Comparison of ENCODE assay signal across 20 cellular contexts in the genomic region with DNA sequence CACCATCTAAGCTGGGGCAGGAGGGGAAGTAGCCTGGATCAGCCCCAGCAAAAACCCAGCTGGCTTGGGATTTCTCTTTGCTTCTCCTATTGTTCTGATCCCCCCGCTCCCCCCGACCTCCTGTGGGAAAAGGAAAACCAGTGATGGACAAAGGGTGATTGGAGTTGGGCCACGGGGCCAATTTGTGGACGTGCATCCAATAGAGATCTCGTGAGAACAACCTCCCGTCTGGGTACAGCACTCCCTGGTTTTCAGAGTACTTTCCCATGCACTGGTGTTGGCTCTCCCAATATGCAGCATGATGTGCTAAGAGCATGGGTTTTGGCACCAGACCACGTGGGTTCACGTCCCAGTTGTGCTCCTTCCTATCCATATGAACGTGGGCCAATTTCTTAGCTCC. TPM values are rescaled to one million over a fixed set of nuclear protein-coding genes. Genes with fewer than 3 reads are reported as not detected.
DNase-seq lines count a peak whose midpoint lies in the region; ATAC-seq and TF ChIP-seq lines count a peak whose summit lies in the region.
"Had no signal": no experiment of that assay in that cellular context is flagged by ENCODE, and none has a peak within 500 bp of the region (broad histone marks: within the 10 kb centered on the region; RNA-seq: fewer than 3 reads in every experiment).

No MANE protein-coding gene starts in this region.

- DNase-seq in Right ventricle myocardium superior (no peak), cardiac septum (ENCODE audit: low spot score) (no peak), mammary epithelial cell (no peak), type B pancreatic cell (ENCODE audit: extremely low spot score, unreplicated experiment) (no peak), BE2C (no peak), GM23248 (no peak)
- DNase-seq in activated CD4-positive, alpha-beta memory T cell treated with anti-CD3 and anti-CD28 coated beads, Interleukin-2, amount 10 ng/mL, durations not matched to agents 7 days and 5 days, result no peak
- DNase-seq: activated CD4-positive, CD25-positive, alpha-beta regulatory T cell treated with anti-CD3 and anti-CD28 coated beads, Interleukin-2, amount 50 U/mL, for 72 hours; activated naive CD8-positive, alpha-beta T cell treated with anti-CD3 and anti-CD28 coated beads, Interleukin-2, amount 50 U/mL, for 24 hours; lower lobe of right lung; NCI-H1694; small intestine; stimulated activated CD4-positive, alpha-beta T cell treated with anti-CD3 and anti-CD28 coated beads, Interleukin-4, amount 100 ng/mL, for 1 hour; stimulated activated naive CD8-positive, alpha-beta T cell treated with anti-CD3 and anti-CD28 coated beads, Interleukin-15, amount 100 ng/mL, for 72 hours; T-helper 9 cell had no signal

- TF ChIP-seq CTCF in mammary epithelial cell (conservative IDR thresholded peaks at IDR 0.05 in 1 of 2, IDR thresholded peaks at IDR 0.05 in 1 of 2; ENCODE audit: extremely low read depth in 1 of 2, insufficient read depth in 1 of 2, low read depth in 1 of 2, low read length in 2 of 2), result no peak
- TF ChIP-seq CTCF in type B pancreatic cell (conservative IDR thresholded peaks at IDR 0.05), result no peak
- TF ChIP-seq CTCF in BE2C (IDR thresholded peaks at IDR 0.05; ENCODE audit: low read depth, low read length), result no peak

- H3K4me3 Mint-ChIP-seq in type B pancreatic cell, result peak overlapping the region; percentile 96
- H3K4me3 Mint-ChIP-seq in activated CD4-positive, alpha-beta memory T cell treated with anti-CD3 and anti-CD28 coated beads, Interleukin-2, amount 10 ng/mL, durations not matched to agents 7 days and 5 days, result no peak overlapping the region
- H3K4me3 Mint-ChIP-seq: activated naive CD8-positive, alpha-beta T cell treated with anti-CD3 and anti-CD28 coated beads, Interleukin-2, amount 50 U/mL, for 24 hours; stimulated activated naive CD8-positive, alpha-beta T cell treated with anti-CD3 and anti-CD28 coated beads, Interleukin-15, amount 100 ng/mL, for 72 hours had no signal

- WGBS in mammary epithelial cell (ENCODE audit: low coverage, missing lambda C conversion rate), result 44% methylated on average over 6 of the region's 9 CpGs
- 55 to 62% methylated on average over 9 of the region's 9 CpGs for WGBS in GM23248 (ENCODE audit: low coverage in 1 of 2, low lambda C conversion rate in 2 of 2, missing lambda C conversion rate in 2 of 2), 2 experiments

- intact Hi-C loops in Right ventricle myocardium superior (cut with DNase I) (no loop called here), cardiac septum (cut with DNase I) (no loop called here), mammary epithelial cell (cut with micrococcal nuclease) (no loop called here)

- H3K27ac ChIP-seq in mammary epithelial cell (ENCODE audit: insufficient read depth, low read depth, low read length), result no peak overlapping the region
- H3K27ac ChIP-seq in iPS-20b (ENCODE audit: low read length), result no peak overlapping the region
- H3K27ac ChIP-seq in GM23248, result no peak overlapping the region
- H3K27ac ChIP-seq: lower lobe of right lung had no signal

- dilution Hi-C loops in mammary epithelial cell (cut with HindIII; ENCODE audit: low sequenced_read_pairs), result no loop called here

- H3K79me2 ChIP-seq in mammary epithelial cell (ENCODE audit: insufficient read depth, low read length), result peaks cover 66% of the 10 kb centered on the region
- no peaks in the 10 kb centered on the region for H3K79me2 ChIP-seq in GM23248 (ENCODE audit: insufficient read depth)

- peak; percentile 34 for ATAC-seq in Right ventricle myocardium superior (ENCODE audit: poor library complexity)
- ATAC-seq: activated naive CD8-positive, alpha-beta T cell treated with anti-CD3 and anti-CD28 coated beads, Interleukin-2, amount 50 U/mL, for 24 hours; lower lobe of right lung; stimulated activated naive CD8-positive, alpha-beta T cell treated with anti-CD3 and anti-CD28 coated beads, Interleukin-15, amount 100 ng/mL, for 72 hours had no signal

- H3K36me3 Mint-ChIP-seq in type B pancreatic cell, result peaks cover 6% of the 10 kb centered on the region
- H3K36me3 Mint-ChIP-seq in activated CD4-positive, alpha-beta memory T cell treated with anti-CD3 and anti-CD28 coated beads, Interleukin-2, amount 10 ng/mL, durations not matched to agents 7 days and 5 days (ENCODE audit: low read depth), result no peaks in the 10 kb centered on the region

- H3K4me2 ChIP-seq in mammary epithelial cell (ENCODE audit: insufficient read depth, low read depth, low read length), result peak overlapping the region; percentile 98
- no peak overlapping the region for H3K4me2 ChIP-seq in GM23248 (ENCODE audit: unreplicated experiment)

- no peaks in the 10 kb centered on the region for H3K36me3 ChIP-seq in mammary epithelial cell (ENCODE audit: insufficient read depth, low read length)
- H3K36me3 ChIP-seq in iPS-20b (ENCODE audit: insufficient read depth, low read depth, low read length), result no peaks in the 10 kb centered on the region; the same call in 1 of the 2 replicates
- H3K36me3 ChIP-seq in BE2C, result no peaks in the 10 kb centered on the region
- H3K36me3 ChIP-seq in GM23248 (ENCODE audit: low read depth), result no peaks in the 10 kb centered on the region
- H3K36me3 ChIP-seq: lower lobe of right lung had no signal

- H3K27me3 ChIP-seq in mammary epithelial cell (ENCODE audit: insufficient read depth, low read length) (no peaks in the 10 kb centered on the region), iPS-20b (ENCODE audit: insufficient read depth, low read length) (peaks cover 8% of the 10 kb centered on the region; the same call in 1 of the 2 replicates), BE2C (no peaks in the 10 kb centered on the region), GM23248 (replicated peaks; ENCODE audit: insufficient read depth) (peaks cover 18% of the 10 kb centered on the region; the same call in 1 of the 2 replicates)

- H3K4me1 Mint-ChIP-seq in type B pancreatic cell (ENCODE audit: unreplicated experiment), result peaks cover 71% of the 10 kb centered on the region
- peaks cover 12% of the 10 kb centered on the region for H3K4me1 Mint-ChIP-seq in activated CD4-positive, alpha-beta memory T cell treated with anti-CD3 and anti-CD28 coated beads, Interleukin-2, amount 10 ng/mL, durations not matched to agents 7 days and 5 days

- H2AFZ ChIP-seq in mammary epithelial cell (ENCODE audit: low read depth, low read length) (no peak overlapping the region), GM23248 (no peak overlapping the region)

- H3K9ac ChIP-seq in mammary epithelial cell (ENCODE audit: insufficient read depth, low read length) (no peak overlapping the region), iPS-20b (ENCODE audit: low read depth, low read length) (peak overlapping the region; percentile 84; the same call in 1 of the 2 replicates), GM23248 (no peak overlapping the region)

- no peaks in the 10 kb centered on the region for H3K9me3 Mint-ChIP-seq in type B pancreatic cell
- H3K9me3 Mint-ChIP-seq in activated CD4-positive, alpha-beta memory T cell treated with anti-CD3 and anti-CD28 coated beads, Interleukin-2, amount 10 ng/mL, durations not matched to agents 7 days and 5 days, result no peaks in the 10 kb centered on the region
- H3K9me3 Mint-ChIP-seq: activated naive CD8-positive, alpha-beta T cell treated with anti-CD3 and anti-CD28 coated beads, Interleukin-2, amount 50 U/mL, for 24 hours; stimulated activated naive CD8-positive, alpha-beta T cell treated with anti-CD3 and anti-CD28 coated beads, Interleukin-15, amount 100 ng/mL, for 72 hours had no signal

- no peaks in the 10 kb centered on the region for H4K20me1 ChIP-seq in mammary epithelial cell (ENCODE audit: insufficient read depth, low read length)
- H4K20me1 ChIP-seq in GM23248 (ENCODE audit: insufficient read depth), result no peaks in the 10 kb centered on the region

- in situ Hi-C loops in mammary epithelial cell (cut with MboI; ENCODE audit: low sequenced_read_pairs in 2 of 2), result no loop called here
- in situ Hi-C loops in GM23248 (cut with MboI), result no loop called here

- peak overlapping the region; percentile 96 for H3K27ac Mint-ChIP-seq in type B pancreatic cell
- H3K27ac Mint-ChIP-seq in activated CD4-positive, alpha-beta memory T cell treated with anti-CD3 and anti-CD28 coated beads, Interleukin-2, amount 10 ng/mL, durations not matched to agents 7 days and 5 days, result no peak overlapping the region
- H3K27ac Mint-ChIP-seq: activated naive CD8-positive, alpha-beta T cell treated with anti-CD3 and anti-CD28 coated beads, Interleukin-2, amount 50 U/mL, for 24 hours; stimulated activated naive CD8-positive, alpha-beta T cell treated with anti-CD3 and anti-CD28 coated beads, Interleukin-15, amount 100 ng/mL, for 72 hours had no signal

- no TSS peak for BruUV-seq in mammary epithelial cell (replicated peaks; lab: Mats Ljungman, UMichigan)

- CTCF ChIA-PET in mammary epithelial cell (lab: Charles Lee; ENCODE audit: low non-redundant PET), result no interaction called here
- CTCF ChIA-PET in activated CD4-positive, alpha-beta memory T cell treated with anti-CD3 and anti-CD28 coated beads, Interleukin-2, amount 10 ng/mL, durations not matched to agents 7 days and 5 days (lab: Charles Lee), result no interaction called here

- H3F3A ChIP-seq in GM23248 (ENCODE audit: insufficient read depth), result no peaks in the 10 kb centered on the region

- H3K4me3 ChIP-seq in mammary epithelial cell (replicated peaks in 1 of 3; ENCODE audit: insufficient read depth in 1 of 3, low read depth in 2 of 3, low read length in 3 of 3), result no peak overlapping the region
- peak overlapping the region; percentile 55; the same call in 1 of the 2 replicates for H3K4me3 ChIP-seq in iPS-20b (ENCODE audit: low read length)
- H3K4me3 ChIP-seq in BE2C (ENCODE audit: low read depth, low read length), result no peak overlapping the region
- H3K4me3 ChIP-seq in GM23248, result no peak overlapping the region

- no peaks in the 10 kb centered on the region for H3K9me2 ChIP-seq in GM23248 (ENCODE audit: insufficient read depth)

- H3K4me1 ChIP-seq in mammary epithelial cell (ENCODE audit: insufficient read depth, low read length), result peaks cover 72% of the 10 kb centered on the region
- H3K4me1 ChIP-seq in iPS-20b (ENCODE audit: insufficient read depth, low read length), result peaks cover 84% of the 10 kb centered on the region
- 0 out of 2 replicates have a peak, but pooled peaks cover 3% of the 10 kb centered on the region for H3K4me1 ChIP-seq in BE2C
- H3K4me1 ChIP-seq in GM23248 (ENCODE audit: insufficient read depth), result peaks cover 7% of the 10 kb centered on the region; the same call in 1 of the 2 replicates

- POLR2A ChIA-PET in activated CD4-positive, alpha-beta memory T cell treated with anti-CD3 and anti-CD28 coated beads, Interleukin-2, amount 10 ng/mL, durations not matched to agents 7 days and 5 days (lab: Charles Lee), result interaction anchor here (1.9 kb wide), 1 partner anchor 9 kb away, joined by 4 read pairs; a partner anchor contains a TSS

- no peaks in the 10 kb centered on the region for H3K9me3 ChIP-seq in mammary epithelial cell (replicated peaks; ENCODE audit: insufficient read depth, low read length)
- H3K9me3 ChIP-seq in iPS-20b (ENCODE audit: insufficient read depth, low read depth, low read length), result no peaks in the 10 kb centered on the region
- H3K9me3 ChIP-seq in BE2C, result no peaks in the 10 kb centered on the region
- no peaks in the 10 kb centered on the region for H3K9me3 ChIP-seq in GM23248 (ENCODE audit: low read depth)
- H3K9me3 ChIP-seq: lower lobe of right lung had no signal

- H3K27me3 Mint-ChIP-seq in type B pancreatic cell, result peaks cover 2% of the 10 kb centered on the region
- H3K27me3 Mint-ChIP-seq in activated CD4-positive, alpha-beta memory T cell treated with anti-CD3 and anti-CD28 coated beads, Interleukin-2, amount 10 ng/mL, durations not matched to agents 7 days and 5 days, result peaks cover 7% of the 10 kb centered on the region

RNA-seq across cellular contexts. Expression of a gene that starts 9.0 kb away (rescaled TPM):
- total RNA-seq in Right ventricle myocardium superior, result not detected
- total RNA-seq in cardiac septum, result not detected
- total RNA-seq in mammary epithelial cell, result 1 to 10 TPM; 1.6 to 2.5 TPM
- 1.8 TPM for polyA plus RNA-seq in mammary epithelial cell
- polyA minus RNA-seq in mammary epithelial cell, result 4.4 TPM
- 2.4 and 6.8 TPM in 2 replicates for total RNA-seq in type B pancreatic cell (ENCODE audit: low replicate concordance)
- not detected for polyA plus RNA-seq in BE2C (2012; ENCODE audit: insufficient read depth, insufficient read length, low read depth)
- not detected in 2 replicates for total RNA-seq in GM23248 (2014; rRNA removed; shearing (Covaris generic))
- polyA plus RNA-seq in GM23248 (2016; fragmentation: Nextera tagmentation; extraction: Ambion mirVana), result not detected in 2 replicates
- under 1 TPM; 0.55 to 0.65 TPM for total RNA-seq in activated CD4-positive, alpha-beta memory T cell treated with anti-CD3 and anti-CD28 coated beads, Interleukin-2, amount 10 ng/mL, durations not matched to agents 7 days and 5 days
- total RNA-seq: myocyte, posterior vena cava had no signal

RNA-seq across cellular contexts. Expression of a gene that starts 25.0 kb away (rescaled TPM):
- not detected for total RNA-seq in Right ventricle myocardium superior
- not detected for total RNA-seq in cardiac septum
- 1 to 10 TPM; 3.2 to 5.2 TPM for total RNA-seq in mammary epithelial cell
- polyA plus RNA-seq in mammary epithelial cell, result 4.6 TPM
- polyA minus RNA-seq in mammary epithelial cell, result 2.8 TPM
- total RNA-seq in type B pancreatic cell (ENCODE audit: low replicate concordance), result 5.5 and 8.1 TPM in 2 replicates
- not detected for polyA plus RNA-seq in BE2C (2012; ENCODE audit: insufficient read depth, insufficient read length, low read depth)
- not detected in 2 replicates for total RNA-seq in GM23248 (2014; rRNA removed; shearing (Covaris generic))
- not detected in 2 replicates for polyA plus RNA-seq in GM23248 (2016; fragmentation: Nextera tagmentation; extraction: Ambion mirVana)
- total RNA-seq in activated CD4-positive, alpha-beta memory T cell treated with anti-CD3 and anti-CD28 coated beads, Interleukin-2, amount 10 ng/mL, durations not matched to agents 7 days and 5 days, result 1 to 10 TPM; 1.1 to 2.2 TPM
- total RNA-seq: lower lobe of right lung, myocyte, posterior vena cava, ureter had no signal
- polyA plus RNA-seq: BJ had no signal

RNA-seq across cellular contexts. Expression of a gene that starts 57.6 kb away (rescaled TPM):
- total RNA-seq in Right ventricle myocardium superior, result 172 TPM
- total RNA-seq in cardiac septum, result 195 TPM
- total RNA-seq in mammary epithelial cell, result 10 to 100 TPM; 23.2 to 28.6 TPM
- polyA plus RNA-seq in mammary epithelial cell, result 24.6 TPM
- polyA minus RNA-seq in mammary epithelial cell, result 57.9 TPM
- total RNA-seq in type B pancreatic cell (ENCODE audit: low replicate concordance), result 9.6 and 19.3 TPM in 2 replicates
- 3.4 TPM for polyA plus RNA-seq in BE2C (2012; ENCODE audit: insufficient read depth, insufficient read length, low read depth)
- total RNA-seq in GM23248 (2014; rRNA removed; shearing (Covaris generic)), result not detected in 2 replicates
- not detected in 2 replicates for polyA plus RNA-seq in GM23248 (2016; fragmentation: Nextera tagmentation; extraction: Ambion mirVana)
- total RNA-seq in activated CD4-positive, alpha-beta memory T cell treated with anti-CD3 and anti-CD28 coated beads, Interleukin-2, amount 10 ng/mL, durations not matched to agents 7 days and 5 days, result 1 to 10 TPM; 1.1 to 1.4 TPM
